ENCODE assay signal across 8 cellular contexts in genomic region chr16:361872-362701, GRCh38. TPM values are rescaled to one million over a fixed set of nuclear protein-coding genes. Genes with fewer than 3 reads are reported as not detected.
DNase-seq lines count a peak whose midpoint lies in the region; ATAC-seq and TF ChIP-seq lines count a peak whose summit lies in the region.

No MANE protein-coding gene starts in this region.

- H3K4me1 ChIP-seq in Karpas-422 (ENCODE audit: low read length): peaks cover 17% of the 10 kb centered on the region
- H3K4me1 ChIP-seq in tibial nerve: peaks cover 0 to 3% (median 2%) of the 10 kb centered on the region in 4 donors

- H2AFZ ChIP-seq in Karpas-422 (ENCODE audit: low read length): no peak overlapping the region

- H4K20me1 ChIP-seq in Karpas-422 (ENCODE audit: insufficient read depth, low read depth, low read length): peaks cover 5% of the 10 kb centered on the region; the same call in 1 of the 2 replicates

- H3K4me2 ChIP-seq in Karpas-422 (ENCODE audit: low read depth, low read length, poor library complexity, severe bottlenecking): peak overlapping the region; percentile 31

- WGBS in tibial nerve, 2 donors: 23 to 26% methylated on average over 17 to 29 of the region's 30 CpGs

- no peak for TF ChIP-seq POLR2A in tibial nerve (IDR thresholded peaks at IDR 0.05)

- intact Hi-C loops in activated T-helper 2 cell treated with anti-CD3 and anti-CD28 coated beads, Interferon-gamma antibody, Interleukin-2, Interleukin-4, amounts not matched to agents 10 μg/mL and 5 μg/mL and 100 μg/mL, durations not matched to agents 14 hours and 24 hours and 36 hours (cut with micrococcal nuclease): loop anchor here (5.0 kb wide), 1 partner anchor 245 kb away; no protein-coding TSS in a partner anchor

- H3K27me3 ChIP-seq in Karpas-422 (ENCODE audit: low read length) (no peaks in the 10 kb centered on the region), tibial nerve (peaks cover 0 to 23% of the 10 kb centered on the region in 2 donors)

- H3K4me3 Mint-ChIP-seq in activated T-helper 2 cell treated with anti-CD3 and anti-CD28 coated beads, Interferon-gamma antibody, Interleukin-2, Interleukin-4, amounts not matched to agents 10 μg/mL and 5 μg/mL and 100 μg/mL, durations not matched to agents 14 hours and 24 hours and 36 hours (ENCODE audit: low read depth): no peak overlapping the region

- H3K79me2 ChIP-seq in Karpas-422 (ENCODE audit: low read length): no peaks in the 10 kb centered on the region

- no peaks in the 10 kb centered on the region for H3K9me3 ChIP-seq in Karpas-422 (ENCODE audit: low read length)
- no peaks in the 10 kb centered on the region for H3K9me3 ChIP-seq in tibial nerve

- H3K27me3 Mint-ChIP-seq in activated T-helper 2 cell treated with anti-CD3 and anti-CD28 coated beads, Interferon-gamma antibody, Interleukin-2, Interleukin-4, amounts not matched to agents 10 μg/mL and 5 μg/mL and 100 μg/mL, durations not matched to agents 14 hours and 24 hours and 36 hours (ENCODE audit: low read depth): no peaks in the 10 kb centered on the region

- peaks cover 4% of the 10 kb centered on the region for H3K4me1 Mint-ChIP-seq in activated T-helper 2 cell treated with anti-CD3 and anti-CD28 coated beads, Interferon-gamma antibody, Interleukin-2, Interleukin-4, amounts not matched to agents 10 μg/mL and 5 μg/mL and 100 μg/mL, durations not matched to agents 14 hours and 24 hours and 36 hours (ENCODE audit: low read depth)

- ATAC-seq in GM18907 (IDR thresholded peaks at IDR 0.05; ENCODE audit: unreplicated experiment): no peak

- H3K36me3 ChIP-seq in Karpas-422 (ENCODE audit: insufficient read depth, low read length) (no peaks in the 10 kb centered on the region), tibial nerve (peaks cover 0 to 12% (median 0%) of the 10 kb centered on the region in 3 donors)

- H3K9ac ChIP-seq in Karpas-422 (ENCODE audit: low read length): no peak overlapping the region

- H3K27ac Mint-ChIP-seq in activated T-helper 2 cell treated with anti-CD3 and anti-CD28 coated beads, Interferon-gamma antibody, Interleukin-2, Interleukin-4, amounts not matched to agents 10 μg/mL and 5 μg/mL and 100 μg/mL, durations not matched to agents 14 hours and 24 hours and 36 hours: no peak overlapping the region

- DNase-seq in Karpas-422 (peak; percentile 93), RPMI7951 (ENCODE audit: low read depth) (peak; percentile 73), fibroblast of the conjunctiva (ENCODE audit: low read depth) (peak; percentile 43), occipital lobe (lab: John Stamatoyannopoulos, UW) (peak; percentile 53), tibial nerve (ENCODE audit: low spot score in 2 of 2) (peak in 1 of 2 donors; percentile 55)
- peak; percentile 64 for DNase-seq in activated T-helper 2 cell treated with anti-CD3 and anti-CD28 coated beads, Interferon-gamma antibody, Interleukin-2, Interleukin-4, amounts not matched to agents 10 μg/mL and 5 μg/mL and 100 μg/mL, durations not matched to agents 14 hours and 24 hours and 36 hours (ENCODE audit: low spot score)

- peaks cover 3% of the 10 kb centered on the region for H3K36me3 Mint-ChIP-seq in activated T-helper 2 cell treated with anti-CD3 and anti-CD28 coated beads, Interferon-gamma antibody, Interleukin-2, Interleukin-4, amounts not matched to agents 10 μg/mL and 5 μg/mL and 100 μg/mL, durations not matched to agents 14 hours and 24 hours and 36 hours (ENCODE audit: low read depth)

- H3K27ac ChIP-seq in Karpas-422 (ENCODE audit: low read length): no peak overlapping the region
- no peak overlapping the region for H3K27ac ChIP-seq in tibial nerve

- TF ChIP-seq CTCF in GM12873 (IDR thresholded peaks at IDR 0.05; ENCODE audit: insufficient read depth, low read depth, low read length, missing control alignments) (peak; percentile 82), tibial nerve (IDR thresholded peaks at IDR 0.05) (peak; percentile 56 to 76 (median 62))

- H3K9me3 Mint-ChIP-seq in activated T-helper 2 cell treated with anti-CD3 and anti-CD28 coated beads, Interferon-gamma antibody, Interleukin-2, Interleukin-4, amounts not matched to agents 10 μg/mL and 5 μg/mL and 100 μg/mL, durations not matched to agents 14 hours and 24 hours and 36 hours: no peaks in the 10 kb centered on the region

- TF ChIP-seq EP300 in tibial nerve (IDR thresholded peaks at IDR 0.05): no peak

- no peaks in the 10 kb centered on the region for H3K9me2 ChIP-seq in Karpas-422 (replicated peaks; ENCODE audit: insufficient read depth, low read length)

- H3K4me3 ChIP-seq in Karpas-422 (ENCODE audit: low read length): no peak overlapping the region
- H3K4me3 ChIP-seq in tibial nerve: no peak overlapping the region

RNA-seq across cellular contexts. Expression of gene MRPL28, which starts 8.3 kb away (rescaled TPM):
- 38.1 and 103 TPM in 2 replicates for total RNA-seq in Karpas-422 (2014; rRNA removed; shearing (Covaris generic); ENCODE audit: low replicate concordance)
- total RNA-seq in RPMI7951 (2014; rRNA removed; shearing (Covaris generic)): 119 and 138 TPM in 2 replicates
- total RNA-seq in activated T-helper 2 cell treated with anti-CD3 and anti-CD28 coated beads, Interferon-gamma antibody, Interleukin-2, Interleukin-4, amounts not matched to agents 10 μg/mL and 5 μg/mL and 100 μg/mL, durations not matched to agents 14 hours and 24 hours and 36 hours: 92.5 and 92.9 TPM in 2 replicates
- total RNA-seq in occipital lobe: 28.1 TPM
- total RNA-seq in tibial nerve: 10 to 100 TPM; 45.1 to 79.5 (median 65.3) TPM

RNA-seq across cellular contexts. Expression of gene AXIN1, which starts 9.6 kb away (rescaled TPM):
- 14.6 and 46.4 TPM in 2 replicates for total RNA-seq in Karpas-422 (2014; rRNA removed; shearing (Covaris generic); ENCODE audit: low replicate concordance)
- total RNA-seq in RPMI7951 (2014; rRNA removed; shearing (Covaris generic)): 5.8 and 8.3 TPM in 2 replicates
- total RNA-seq in activated T-helper 2 cell treated with anti-CD3 and anti-CD28 coated beads, Interferon-gamma antibody, Interleukin-2, Interleukin-4, amounts not matched to agents 10 μg/mL and 5 μg/mL and 100 μg/mL, durations not matched to agents 14 hours and 24 hours and 36 hours: 28.1 and 29.1 TPM in 2 replicates
- 18.7 TPM for total RNA-seq in occipital lobe
- 10 to 100 TPM; 23.4 to 37.1 (median 25.0) TPM for total RNA-seq in tibial nerve

RNA-seq across cellular contexts. Expression of gene PGAP6, which starts 19.7 kb away (rescaled TPM):
- total RNA-seq in Karpas-422 (2014; rRNA removed; shearing (Covaris generic); ENCODE audit: low replicate concordance): 50.0 and 58.1 TPM in 2 replicates
- 20.2 and 25.8 TPM in 2 replicates for total RNA-seq in RPMI7951 (2014; rRNA removed; shearing (Covaris generic))
- 34.3 and 36.7 TPM in 2 replicates for total RNA-seq in activated T-helper 2 cell treated with anti-CD3 and anti-CD28 coated beads, Interferon-gamma antibody, Interleukin-2, Interleukin-4, amounts not matched to agents 10 μg/mL and 5 μg/mL and 100 μg/mL, durations not matched to agents 14 hours and 24 hours and 36 hours
- 14.3 TPM for total RNA-seq in occipital lobe
- total RNA-seq in tibial nerve: 10 to 100 TPM; 22.7 to 69.3 (median 36.7) TPM

RNA-seq across cellular contexts. Expression of gene NME4, which starts 34.9 kb away (rescaled TPM):
- total RNA-seq in Karpas-422 (2014; rRNA removed; shearing (Covaris generic); ENCODE audit: low replicate concordance): 102 and 190 TPM in 2 replicates
- total RNA-seq in RPMI7951 (2014; rRNA removed; shearing (Covaris generic)): 72.3 and 76.0 TPM in 2 replicates
- total RNA-seq in activated T-helper 2 cell treated with anti-CD3 and anti-CD28 coated beads, Interferon-gamma antibody, Interleukin-2, Interleukin-4, amounts not matched to agents 10 μg/mL and 5 μg/mL and 100 μg/mL, durations not matched to agents 14 hours and 24 hours and 36 hours: 78.4 and 84.2 TPM in 2 replicates
- total RNA-seq in occipital lobe (15.4 TPM), tibial nerve (10 to 100 TPM; 26.7 to 99.6 (median 47.8) TPM)

RNA-seq across cellular contexts. Expression of gene DECR2, which starts 39.6 kb away (rescaled TPM):
- total RNA-seq in Karpas-422 (2014; rRNA removed; shearing (Covaris generic); ENCODE audit: low replicate concordance): 5.3 and 10.4 TPM in 2 replicates
- 8.9 and 10.1 TPM in 2 replicates for total RNA-seq in RPMI7951 (2014; rRNA removed; shearing (Covaris generic))
- 18.9 and 20.9 TPM in 2 replicates for total RNA-seq in activated T-helper 2 cell treated with anti-CD3 and anti-CD28 coated beads, Interferon-gamma antibody, Interleukin-2, Interleukin-4, amounts not matched to agents 10 μg/mL and 5 μg/mL and 100 μg/mL, durations not matched to agents 14 hours and 24 hours and 36 hours
- total RNA-seq in occipital lobe (7.6 TPM), tibial nerve (10 to 100 TPM; 20.3 to 68.4 (median 33.6) TPM)
